ENCODE assay signal across 10 cellular contexts in the genomic region with DNA sequence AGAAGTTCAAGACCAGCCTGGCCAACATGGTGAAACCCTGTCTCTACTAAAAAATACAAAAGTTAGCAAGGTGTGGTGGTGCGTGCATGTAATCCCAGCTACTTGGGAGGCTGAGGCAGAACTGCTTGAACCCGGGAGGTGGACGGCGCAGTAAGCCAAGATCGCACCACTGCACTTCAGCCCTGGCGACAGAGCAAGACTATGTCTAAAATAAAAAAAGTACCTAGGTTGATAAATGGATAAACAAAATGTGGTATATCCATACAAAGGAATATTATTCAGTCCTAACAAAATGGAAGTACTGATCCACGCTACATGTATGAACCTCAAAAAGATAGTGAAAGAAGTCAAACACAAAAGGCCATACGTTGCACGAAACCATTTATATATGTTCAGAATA. TPM values are rescaled to one million over a fixed set of nuclear protein-coding genes. Genes with fewer than 3 reads are reported as not detected.
A peak's percentile ranks its signal among the peaks of the same experiment; 100 is the strongest.
DNase-seq lines count a peak whose midpoint lies in the region; ATAC-seq and TF ChIP-seq lines count a peak whose summit lies in the region.
"Had no signal": no experiment of that assay in that cellular context is flagged by ENCODE, and none has a peak within 500 bp of the region (broad histone marks: within the 10 kb centered on the region; RNA-seq: fewer than 3 reads in every experiment).

No MANE protein-coding gene starts in this region.

- no peak overlapping the region for H3K14ac ChIP-seq in trophoblast cell (ENCODE audit: low read length)

- no peak overlapping the region for H2BK120ac ChIP-seq in trophoblast cell (ENCODE audit: insufficient read depth, low read length, poor library complexity)

- H3K36me3 Mint-ChIP-seq in T-helper 1 cell treated with Interleukin-12 subunit alpha and Interleukin-12 subunit beta and Interleukin-4 antibody, amounts not matched to agents 30 μg/mL and 1 μg/mL, for 36 hours (ENCODE audit: low read depth) = peaks cover 27% of the 10 kb centered on the region
- peaks cover 15% of the 10 kb centered on the region for H3K36me3 Mint-ChIP-seq in endodermal cell (ENCODE audit: low read depth)

- H3K27me3 ChIP-seq in Panc1 (ENCODE audit: control insufficient read depth, insufficient read depth, low read length) = no peaks in the 10 kb centered on the region
- H3K27me3 ChIP-seq in endodermal cell (ENCODE audit: control insufficient read depth, insufficient read depth, low read length, poor library complexity, severe bottlenecking) = no peaks in the 10 kb centered on the region
- H3K27me3 ChIP-seq in trophoblast cell (ENCODE audit: insufficient read depth, low read length) = no peaks in the 10 kb centered on the region
- H3K27me3 ChIP-seq in prostate gland (replicated peaks; ENCODE audit: insufficient read depth) = no peaks in the 10 kb centered on the region

- ATAC-seq in Panc1 (no peak), HG03280 (IDR thresholded peaks at IDR 0.05; ENCODE audit: unreplicated experiment) (no peak)
- ATAC-seq: mucosa of descending colon had no signal

- no peak overlapping the region for H4K91ac ChIP-seq in trophoblast cell (ENCODE audit: low read depth, low read length)

- H3K9ac ChIP-seq in endodermal cell (ENCODE audit: extremely low read depth, low read length, poor library complexity, severe bottlenecking) = no peak overlapping the region
- no peak overlapping the region for H3K9ac ChIP-seq in trophoblast cell (ENCODE audit: low read length)

- H3K36me3 ChIP-seq in Panc1 (ENCODE audit: control insufficient read depth, insufficient read depth, low read length) (peaks cover 8% of the 10 kb centered on the region; the same call in 1 of the 2 replicates), endodermal cell (ENCODE audit: control insufficient read depth, insufficient read depth, low read length) (peaks cover 15% of the 10 kb centered on the region), trophoblast cell (ENCODE audit: control insufficient read depth in 1 of 2, insufficient read depth in 2 of 2, low read length in 2 of 2) (no peaks in the 10 kb centered on the region), prostate gland (no peaks in the 10 kb centered on the region)

- no peak overlapping the region for H4K12ac ChIP-seq in trophoblast cell (ENCODE audit: low read depth, low read length)

- H2AFZ ChIP-seq in trophoblast cell (ENCODE audit: insufficient read depth, low read length, poor library complexity) = no peak overlapping the region

- no peak overlapping the region for H2BK12ac ChIP-seq in trophoblast cell (ENCODE audit: low read length)

- no peak overlapping the region for H2AK5ac ChIP-seq in trophoblast cell (ENCODE audit: low read length)

- TF ChIP-seq CTCF in Panc1 (IDR thresholded peaks at IDR 0.05) (no peak), endodermal cell (conservative IDR thresholded peaks at IDR 0.05) (no peak), prostate gland (IDR thresholded peaks at IDR 0.05) (no peak)

- H2BK5ac ChIP-seq in trophoblast cell (ENCODE audit: low read depth, low read length, poor library complexity) = no peak overlapping the region

- in situ Hi-C loops in Panc1 (cut with HindIII; ENCODE audit: low pct_unique_long_range_greater_than_20kb, low sequenced_read_pairs) = loop anchor here (10.0 kb wide), 1 partner anchor 114 kb away; no protein-coding TSS in a partner anchor

- H3K27ac ChIP-seq in Panc1 (ENCODE audit: low read length) (peak overlapping the region; percentile 96), endodermal cell (ENCODE audit: low read depth, low read length) (no peak overlapping the region), trophoblast cell (ENCODE audit: low read depth, low read length) (no peak overlapping the region), prostate gland (no peak overlapping the region)

- no peaks in the 10 kb centered on the region for H3K9me3 Mint-ChIP-seq in T-helper 1 cell treated with Interleukin-12 subunit alpha and Interleukin-12 subunit beta and Interleukin-4 antibody, amounts not matched to agents 30 μg/mL and 1 μg/mL, for 36 hours
- H3K9me3 Mint-ChIP-seq in endodermal cell = peaks cover 21% of the 10 kb centered on the region

- H3K9me3 ChIP-seq in Panc1 (ENCODE audit: control insufficient read depth, insufficient read depth, low read depth, low read length) (no peaks in the 10 kb centered on the region), endodermal cell (ENCODE audit: control insufficient read depth, low read length) (peaks cover 17% of the 10 kb centered on the region), trophoblast cell (ENCODE audit: insufficient read depth, low read depth, low read length) (no peaks in the 10 kb centered on the region), prostate gland (no peaks in the 10 kb centered on the region)
- H3K9me3 ChIP-seq: mucosa of descending colon had no signal

- H3K4ac ChIP-seq in trophoblast cell (ENCODE audit: low read depth, low read length) = no peak overlapping the region

- POLR2A ChIA-PET in Panc1 (lab: Charles Lee) = no interaction called here

- peaks cover 4% of the 10 kb centered on the region; the same call in 1 of the 2 replicates for H3K4me1 ChIP-seq in Panc1 (ENCODE audit: control insufficient read depth, insufficient read depth, low read length)
- peaks cover 4% of the 10 kb centered on the region for H3K4me1 ChIP-seq in endodermal cell (ENCODE audit: control insufficient read depth, insufficient read depth, low read length)
- no peaks in the 10 kb centered on the region for H3K4me1 ChIP-seq in trophoblast cell (ENCODE audit: control insufficient read depth in 1 of 2, insufficient read depth in 2 of 2, low read length in 2 of 2)
- H3K4me1 ChIP-seq in prostate gland (replicated peaks) = no peaks in the 10 kb centered on the region

- no peaks in the 10 kb centered on the region for H3K27me3 Mint-ChIP-seq in T-helper 1 cell treated with Interleukin-12 subunit alpha and Interleukin-12 subunit beta and Interleukin-4 antibody, amounts not matched to agents 30 μg/mL and 1 μg/mL, for 36 hours (ENCODE audit: low read depth)
- peaks cover 5% of the 10 kb centered on the region for H3K27me3 Mint-ChIP-seq in endodermal cell (ENCODE audit: insufficient read depth)

- peak overlapping the region; percentile 96 for H3K27ac Mint-ChIP-seq in T-helper 1 cell treated with Interleukin-12 subunit alpha and Interleukin-12 subunit beta and Interleukin-4 antibody, amounts not matched to agents 30 μg/mL and 1 μg/mL, for 36 hours
- H3K27ac Mint-ChIP-seq in endodermal cell = no peak overlapping the region

- H3K23ac ChIP-seq in trophoblast cell (ENCODE audit: low read length) = no peak overlapping the region

- DNase-seq in T-helper 1 cell (no peak), Panc1 (ENCODE audit: low read depth, low spot score) (no peak), endodermal cell (no peak), trophoblast cell (no peak), prostate gland (ENCODE audit: low spot score) (no peak), A172 (ENCODE audit: low spot score) (no peak)
- DNase-seq: mucosa of descending colon; NK-92 treated with Interleukin-12 subunit alpha and Interleukin-12 subunit beta, amount 100 ng/mL, for 24 hours had no signal

- H3K4me3 ChIP-seq in Panc1 (ENCODE audit: low read depth in 2 of 2, low read length in 2 of 2) (peak overlapping the region; percentile 73 to 81; a peak in 3 of 4 replicates), endodermal cell (ENCODE audit: low read length) (peak overlapping the region; percentile 99), trophoblast cell (ENCODE audit: low read depth, low read length) (no peak overlapping the region), prostate gland (no peak overlapping the region)

- no peak overlapping the region for H4K8ac ChIP-seq in trophoblast cell (ENCODE audit: low read depth, low read length)

- intact Hi-C loops in Panc1 (cut with micrococcal nuclease; ENCODE audit: unreplicated experiment) (no loop called here), prostate gland (cut with DNase I) (loop anchor here (2.0 kb wide), 1 partner anchor 22 kb away; the partner anchor contains the start of gene GTF3C6)

- H3K4me3 Mint-ChIP-seq in T-helper 1 cell treated with Interleukin-12 subunit alpha and Interleukin-12 subunit beta and Interleukin-4 antibody, amounts not matched to agents 30 μg/mL and 1 μg/mL, for 36 hours = peak overlapping the region; percentile 97
- peak overlapping the region; percentile 97 for H3K4me3 Mint-ChIP-seq in endodermal cell

- H3K79me2 ChIP-seq in trophoblast cell (ENCODE audit: control insufficient read depth, insufficient read depth, low read length, poor library complexity) = peaks cover 9% of the 10 kb centered on the region

- peaks cover 7% of the 10 kb centered on the region for H3K79me1 ChIP-seq in trophoblast cell (ENCODE audit: low read length)

- H3K4me1 Mint-ChIP-seq in T-helper 1 cell treated with Interleukin-12 subunit alpha and Interleukin-12 subunit beta and Interleukin-4 antibody, amounts not matched to agents 30 μg/mL and 1 μg/mL, for 36 hours (ENCODE audit: low read depth) = peaks cover 24% of the 10 kb centered on the region
- peaks cover 8% of the 10 kb centered on the region for H3K4me1 Mint-ChIP-seq in endodermal cell

- BruUV-seq in Panc1 (replicated peaks; lab: Mats Ljungman, UMichigan) = no TSS peak

- 92% methylated on average over 6 to 9 of the region's 9 CpGs for WGBS in endodermal cell (ENCODE audit: insufficient coverage in 1 of 2, insufficient read length in 1 of 2), 2 experiments
- no CpG with 5 or more reads among the region's 9 CpGs for WGBS in trophoblast cell (ENCODE audit: extremely low coverage, insufficient coverage, insufficient read length)
- WGBS in prostate gland = 98% methylated on average over 9 of the region's 9 CpGs

- peak overlapping the region; percentile 70 for H3K4me2 ChIP-seq in trophoblast cell (ENCODE audit: low read length)

- no peak overlapping the region for H3K18ac ChIP-seq in trophoblast cell (ENCODE audit: low read length)

- TF ChIP-seq POLR2A in prostate gland (IDR thresholded peaks at IDR 0.05) = no peak

- CTCF ChIA-PET in Panc1 (lab: Charles Lee) = no interaction called here

RNA-seq across cellular contexts. Expression of gene RPF2, which starts 1.2 kb away (rescaled TPM):
- total RNA-seq in Panc1 (2021; ENCODE audit: unreplicated experiment) (82.2 TPM), endodermal cell (10 to 100 TPM; 30.6 to 36.4 TPM), prostate gland (10 to 100 TPM; 18.6 to 19.1 TPM)
- polyA plus RNA-seq in Panc1 (2012; ENCODE audit: insufficient read length) = 35.5 TPM
- 25.1 TPM for polyA plus RNA-seq in endodermal cell (2013, experiment 1 of 2)
- 24.0 TPM for polyA plus RNA-seq in endodermal cell (2013, experiment 2 of 2)
- 34.5 and 35.5 TPM in 2 replicates for polyA plus RNA-seq in trophoblast cell (2013)
- total RNA-seq in A172 (2014; rRNA removed; shearing (Covaris generic)) = 70.6 and 89.1 TPM in 2 replicates

RNA-seq across cellular contexts. Expression of gene GTF3C6, which starts 22.1 kb away (rescaled TPM):
- total RNA-seq in Panc1 (2021; ENCODE audit: unreplicated experiment) = 146 TPM
- polyA plus RNA-seq in Panc1 (2012; ENCODE audit: insufficient read length) = 89.8 TPM
- total RNA-seq in endodermal cell = 100 to 1,000 TPM in 1 of 2 donors, 10 to 100 TPM in 1; 94.5 to 103 TPM
- polyA plus RNA-seq in endodermal cell (2013, experiment 1 of 2) = 80.0 TPM
- polyA plus RNA-seq in endodermal cell (2013, experiment 2 of 2) = 80.8 TPM
- 70.0 and 71.7 TPM in 2 replicates for polyA plus RNA-seq in trophoblast cell (2013)
- total RNA-seq in prostate gland = 10 to 100 TPM; 72.0 to 98.1 TPM
- total RNA-seq in A172 (2014; rRNA removed; shearing (Covaris generic)) = 128 and 230 TPM in 2 replicates

Comparison
In these comparisons a context has a peak if more than half of its experiments do, and no peak if none do; other contexts are left out.
1. H3K4me3 ChIP-seq: peak in Panc1 (2 of 2) and endodermal cell (single experiment); none in trophoblast cell (single experiment) and prostate gland (0 of 2).